ENCODE assay signal across 16 cellular contexts in the genomic region with DNA sequence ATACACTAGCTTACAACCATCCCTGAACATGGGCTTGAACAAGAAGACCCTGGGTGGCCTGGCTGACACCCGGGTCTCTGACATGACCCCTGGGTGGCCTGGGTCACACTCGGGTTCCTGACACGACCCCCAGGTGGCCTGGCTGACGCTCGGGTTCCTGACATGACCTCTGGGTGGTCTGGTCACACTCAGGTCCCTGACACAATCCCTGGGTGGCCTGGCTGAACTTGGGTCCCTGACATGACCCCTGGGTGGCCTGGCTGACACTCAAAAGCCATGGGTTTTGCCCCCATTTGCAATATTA. TPM values are rescaled to one million over a fixed set of nuclear protein-coding genes. Genes with fewer than 3 reads are reported as not detected.
"Had no signal": no experiment of that assay in that cellular context is flagged by ENCODE, and none has a peak within 500 bp of the region (broad histone marks: within the 10 kb centered on the region; RNA-seq: fewer than 3 reads in every experiment).

No MANE protein-coding gene starts in this region.

- H3K36me3 ChIP-seq: breast epithelium, ovary had no signal

- H3K9me3 ChIP-seq: breast epithelium, esophagus squamous epithelium, left lung, ovary, sigmoid colon had no signal

- H3K9me3 Mint-ChIP-seq: activated naive CD4-positive, alpha-beta T cell treated with anti-CD3 and anti-CD28 coated beads, Interleukin-2, amount 50 U/mL, for 24 hours; stimulated activated naive CD8-positive, alpha-beta T cell treated with anti-CD3 and anti-CD28 coated beads, Interleukin-15, amount 100 ng/mL, for 72 hours had no signal

- DNase-seq: activated CD4-positive, alpha-beta T cell treated with anti-CD3 and anti-CD28 coated beads, Interleukin-2, amount 50 U/mL, for 48 hours; activated CD8-positive, alpha-beta memory T cell treated with anti-CD3 and anti-CD28 coated beads, Interleukin-2, amount 50 U/mL, for 4 hours; esophagus squamous epithelium; foreskin keratinocyte; ovary; sigmoid colon; stimulated activated naive CD8-positive, alpha-beta T cell treated with anti-CD3 and anti-CD28 coated beads, Interleukin-15, amount 100 ng/mL, for 72 hours had no signal

- H3K4me3 Mint-ChIP-seq: activated naive CD4-positive, alpha-beta T cell treated with anti-CD3 and anti-CD28 coated beads, Interleukin-2, amount 50 U/mL, for 24 hours; stimulated activated naive CD8-positive, alpha-beta T cell treated with anti-CD3 and anti-CD28 coated beads, Interleukin-15, amount 100 ng/mL, for 72 hours had no signal

- H3K27me3 Mint-ChIP-seq: activated naive CD4-positive, alpha-beta T cell treated with anti-CD3 and anti-CD28 coated beads, Interleukin-2, amount 50 U/mL, for 24 hours; stimulated activated naive CD8-positive, alpha-beta T cell treated with anti-CD3 and anti-CD28 coated beads, Interleukin-15, amount 100 ng/mL, for 72 hours had no signal

- H3K27ac ChIP-seq: breast epithelium, esophagus squamous epithelium, foreskin keratinocyte, left lung, ovary, sigmoid colon, SK-N-MC had no signal

- ATAC-seq: activated CD4-positive, CD25-positive, alpha-beta regulatory T cell treated with anti-CD3 and anti-CD28 coated beads, Interleukin-2, amount 50 U/mL, for 24 hours; foreskin keratinocyte; left lung; stimulated activated naive CD8-positive, alpha-beta T cell treated with anti-CD3 and anti-CD28 coated beads, Interleukin-15, amount 100 ng/mL, for 72 hours had no signal

- H3K4me1 ChIP-seq: foreskin keratinocyte had no signal

- H3K27me3 ChIP-seq: breast epithelium, esophagus squamous epithelium, foreskin keratinocyte, left lung, ovary, sigmoid colon had no signal

- H3K4me3 ChIP-seq: breast epithelium, esophagus squamous epithelium, left lung, ovary, sigmoid colon, SK-N-MC had no signal

RNA-seq across cellular contexts. Expression of a gene that starts 38.0 kb away (rescaled TPM):
- polyA plus RNA-seq: aorta, foreskin keratinocyte, neural cell, ovary, thymus, urinary bladder had no signal
